ENCODE assay signal across 15 cellular contexts in the genomic region with DNA sequence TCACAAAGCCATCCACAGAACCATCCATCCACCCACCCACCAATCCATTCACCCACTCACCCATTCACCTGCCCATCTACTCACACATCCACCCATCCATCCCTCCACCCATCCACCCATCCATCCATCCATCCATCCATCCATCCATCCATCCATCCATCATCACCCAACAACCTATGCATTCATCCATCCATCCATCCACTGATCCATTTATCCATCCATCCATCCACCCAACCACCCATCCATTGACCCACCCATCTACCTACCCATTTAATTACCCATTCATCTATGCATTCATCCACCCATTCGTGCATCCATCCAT. TPM values are rescaled to one million over a fixed set of nuclear protein-coding genes. Genes with fewer than 3 reads are reported as not detected.
DNase-seq lines count a peak whose midpoint lies in the region; ATAC-seq, FAIRE-seq and TF ChIP-seq lines count a peak whose summit lies in the region.
"Had no signal": no experiment of that assay in that cellular context is flagged by ENCODE, and none has a peak within 500 bp of the region (broad histone marks: within the 10 kb centered on the region; RNA-seq: fewer than 3 reads in every experiment).

No MANE protein-coding gene starts in this region.

- CTCF ChIA-PET in HCT116 (lab: Charles Lee) = interaction anchor here (2.8 kb wide), 1 partner anchor 160 kb away, joined by 23 read pairs; no protein-coding TSS in a partner anchor
- CTCF ChIA-PET in activated naive CD4-positive, alpha-beta T cell treated with anti-CD3 and anti-CD28 coated beads for 36 hours (lab: Charles Lee) = interaction anchor here (1.6 kb wide), 1 partner anchor 11 kb away, joined by 4 read pairs; no protein-coding TSS in a partner anchor

- H3K4me3 ChIP-seq in HCT116 (replicated peaks in 1 of 2; ENCODE audit: low read depth in 1 of 2, low read length in 2 of 2) (no peak overlapping the region), RWPE2 (ENCODE audit: severe bottlenecking) (no peak overlapping the region), uterus (no peak overlapping the region)
- H3K4me3 ChIP-seq: GM23338 had no signal

- DNase-seq in GM12891 (ENCODE audit: insufficient read length, low spot score) (no peak), HCT116 (ENCODE audit: low read depth, low spot score) (no peak), RWPE2 (ENCODE audit: low spot score) (no peak), uterus (no peak)
- no peak for DNase-seq in activated naive CD4-positive, alpha-beta T cell treated with anti-CD3 and anti-CD28 coated beads for 36 hours
- DNase-seq: CD4-positive, CD25-positive, alpha-beta regulatory T cell; CD8-positive, alpha-beta memory T cell had no signal

- H3K4me3 Mint-ChIP-seq in nephron = no peak overlapping the region
- H3K4me3 Mint-ChIP-seq in activated naive CD4-positive, alpha-beta T cell treated with anti-CD3 and anti-CD28 coated beads for 36 hours = no peak overlapping the region
- H3K4me3 Mint-ChIP-seq: CD4-positive, CD25-positive, alpha-beta regulatory T cell; CD8-positive, alpha-beta memory T cell; GM23338 had no signal

- RAD21 ChIA-PET in HCT116 (lab: Charles Lee; ENCODE audit: low non-redundant PET in 1 of 2, low total read pairs in 2 of 2, uncharacterized antibody in 2 of 2, unreplicated experiment in 2 of 2) = interaction anchor here in 1 of 2 experiments (0.9 kb wide), 1 partner anchor 160 kb away, joined by 3 read pairs; no protein-coding TSS in a partner anchor

- no peak overlapping the region for H3K9ac ChIP-seq in HCT116 (ENCODE audit: low read length)

- H3K4me2 ChIP-seq in HCT116 (ENCODE audit: low read length) = no peak overlapping the region
- H3K4me2 ChIP-seq: GM23338 had no signal

- H3K9me3 Mint-ChIP-seq in nephron = no peaks in the 10 kb centered on the region
- no peaks in the 10 kb centered on the region for H3K9me3 Mint-ChIP-seq in activated naive CD4-positive, alpha-beta T cell treated with anti-CD3 and anti-CD28 coated beads for 36 hours
- H3K9me3 Mint-ChIP-seq: CD8-positive, alpha-beta memory T cell; GM23338 had no signal

- no TSS peak for BruUV-seq in HCT116 (replicated peaks; lab: Mats Ljungman, UMichigan)

- peak overlapping the region in 2 of 3 experiments; percentile 19 to 45 for H3K27ac Mint-ChIP-seq in nephron
- no peak overlapping the region for H3K27ac Mint-ChIP-seq in activated naive CD4-positive, alpha-beta T cell treated with anti-CD3 and anti-CD28 coated beads for 36 hours
- H3K27ac Mint-ChIP-seq: CD4-positive, CD25-positive, alpha-beta regulatory T cell; CD8-positive, alpha-beta memory T cell; GM23338 had no signal

- peak; percentile 16 for FAIRE-seq in GM12891 (lab: Jason Lieb, UNC)
- FAIRE-seq: A204.1, GM12892, GM18507, HepG2 had no signal

- H3K9me3 ChIP-seq in HCT116 (ENCODE audit: control insufficient read depth in 1 of 2, insufficient read depth in 1 of 2, low read depth in 1 of 2, low read length in 2 of 2) (no peaks in the 10 kb centered on the region), RWPE2 (ENCODE audit: severe bottlenecking) (no peaks in the 10 kb centered on the region), uterus (no peaks in the 10 kb centered on the region)
- H3K9me3 ChIP-seq: BE2C had no signal

- no peak for TF ChIP-seq RAD21 in HCT116 (IDR thresholded peaks at IDR 0.05; ENCODE audit: low read depth)

- TF ChIP-seq CTCF in HCT116 (IDR thresholded peaks at IDR 0.05 in 2 of 3, conservative IDR thresholded peaks at IDR 0.05 in 1 of 3; ENCODE audit: borderline replicate concordance in 1 of 3, insufficient read depth in 1 of 3, low read depth in 2 of 3, low read length in 2 of 3) (no peak), RWPE2 (IDR thresholded peaks at IDR 0.05; ENCODE audit: poor library complexity, severe bottlenecking) (peak; percentile 20), nephron (IDR thresholded peaks at IDR 0.05; ENCODE audit: unreplicated experiment in 3 of 3) (no peak), uterus (IDR thresholded peaks at IDR 0.05) (no peak)

- H3K36me3 ChIP-seq in HCT116 (ENCODE audit: control insufficient read depth in 1 of 2, insufficient read depth in 2 of 2, low read length in 2 of 2) = no peaks in the 10 kb centered on the region
- H3K36me3 ChIP-seq in RWPE2 (ENCODE audit: low read depth) = no peaks in the 10 kb centered on the region
- no peaks in the 10 kb centered on the region for H3K36me3 ChIP-seq in uterus
- H3K36me3 ChIP-seq: BE2C had no signal

- peaks cover 18% of the 10 kb centered on the region for H3K4me1 Mint-ChIP-seq in nephron
- H3K4me1 Mint-ChIP-seq in activated naive CD4-positive, alpha-beta T cell treated with anti-CD3 and anti-CD28 coated beads for 36 hours (ENCODE audit: low read depth) = no peaks in the 10 kb centered on the region
- H3K4me1 Mint-ChIP-seq: CD4-positive, CD25-positive, alpha-beta regulatory T cell; CD8-positive, alpha-beta memory T cell had no signal

- peaks cover 12% of the 10 kb centered on the region for H3K27me3 Mint-ChIP-seq in nephron (ENCODE audit: low read depth)
- no peaks in the 10 kb centered on the region for H3K27me3 Mint-ChIP-seq in activated naive CD4-positive, alpha-beta T cell treated with anti-CD3 and anti-CD28 coated beads for 36 hours (ENCODE audit: low read depth)

- intact Hi-C loops in HCT116 (cut with micrococcal nuclease) = loop anchor here (1.0 kb wide), 4 partner anchors 113 to 535 kb away; no protein-coding TSS in a partner anchor
- intact Hi-C loops in activated naive CD4-positive, alpha-beta T cell treated with anti-CD3 and anti-CD28 coated beads for 36 hours (cut with micrococcal nuclease) = loop anchor here (1.0 to 10.0 kb wide), 2 partner anchors 160 to 528 kb away; no protein-coding TSS in a partner anchor
- intact Hi-C loops in uterus (cut with DNase I; ENCODE audit: low total_unique reads) = loop anchor here (5.0 kb wide), 1 partner anchor 156 kb away; no protein-coding TSS in a partner anchor

- TF ChIP-seq POLR2A in GM12891 (IDR thresholded peaks at IDR 0.05; ENCODE audit: low read depth, low read length) (no peak), HCT116 (IDR thresholded peaks at IDR 0.05; ENCODE audit: borderline replicate concordance, extremely low read depth, insufficient read depth, insufficient read length) (no peak), uterus (IDR thresholded peaks at IDR 0.05) (no peak)

- H3K36me3 Mint-ChIP-seq in nephron (ENCODE audit: low read depth) = no peaks in the 10 kb centered on the region
- H3K36me3 Mint-ChIP-seq in activated naive CD4-positive, alpha-beta T cell treated with anti-CD3 and anti-CD28 coated beads for 36 hours (ENCODE audit: low read depth) = no peaks in the 10 kb centered on the region
- H3K36me3 Mint-ChIP-seq: CD4-positive, CD25-positive, alpha-beta regulatory T cell; CD8-positive, alpha-beta memory T cell had no signal

- H3K27me3 ChIP-seq in HCT116 (ENCODE audit: insufficient read depth, low read length) (no peaks in the 10 kb centered on the region), RWPE2 (ENCODE audit: insufficient read depth, poor library complexity, severe bottlenecking) (no peaks in the 10 kb centered on the region), uterus (no peaks in the 10 kb centered on the region)
- H3K27me3 ChIP-seq: BE2C had no signal

- ATAC-seq in HCT116 (peak; percentile 34), RWPE2 (ENCODE audit: low read depth) (no peak)

- no peaks in the 10 kb centered on the region for H3K9me2 ChIP-seq in HCT116 (ENCODE audit: insufficient read depth)

- H3K79me2 ChIP-seq in HCT116 (ENCODE audit: insufficient read depth, low read length) = no peaks in the 10 kb centered on the region

- H3K4me1 ChIP-seq in HCT116 (ENCODE audit: control insufficient read depth in 1 of 2, insufficient read depth in 2 of 2, low read length in 2 of 2) (no peaks in the 10 kb centered on the region), RWPE2 (ENCODE audit: insufficient read depth, poor library complexity, severe bottlenecking) (no peaks in the 10 kb centered on the region), uterus (no peaks in the 10 kb centered on the region)

- POLR2A ChIA-PET in HCT116 (lab: Charles Lee) = no interaction called here

- no peak overlapping the region for H3K27ac ChIP-seq in HCT116 (ENCODE audit: low read depth, low read length)
- no peak overlapping the region for H3K27ac ChIP-seq in RWPE2 (ENCODE audit: poor library complexity, severe bottlenecking)
- no peak overlapping the region for H3K27ac ChIP-seq in uterus

- H4K20me1 ChIP-seq in HCT116 (ENCODE audit: insufficient read depth) = no peaks in the 10 kb centered on the region

- H2AFZ ChIP-seq in HCT116 (ENCODE audit: low read depth, low read length, poor library complexity, severe bottlenecking) = no peak overlapping the region
- H2AFZ ChIP-seq: GM23338 had no signal

TF ChIP-seq in GM12891, 5 proteins besides CTCF, POLR2A, EP300 and RAD21:
- TF ChIP-seq POU2F2 (IDR thresholded peaks at IDR 0.05; ENCODE audit: low read depth, low read length) = no peak
TF ChIP-seq in GM12891: peak in this region for 0.

TF ChIP-seq in HCT116, 20 proteins besides CTCF, POLR2A, EP300 and RAD21:
- no peak for TF ChIP-seq CBX3 (IDR thresholded peaks at IDR 0.05; ENCODE audit: low read depth)
- TF ChIP-seq ELF1 (IDR thresholded peaks at IDR 0.05; ENCODE audit: borderline replicate concordance, low read depth) = no peak
- TF ChIP-seq, protein P1, sequence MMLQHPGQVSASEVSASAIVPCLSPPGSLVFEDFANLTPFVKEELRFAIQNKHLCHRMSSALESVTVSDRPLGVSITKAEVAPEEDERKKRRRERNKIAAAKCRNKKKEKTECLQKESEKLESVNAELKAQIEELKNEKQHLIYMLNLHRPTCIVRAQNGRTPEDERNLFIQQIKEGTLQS (IDR thresholded peaks at IDR 0.05) = no peak
- TF ChIP-seq SIN3A (IDR thresholded peaks at IDR 0.05; ENCODE audit: low read depth) = no peak
- no peak for TF ChIP-seq POLR2AphosphoS5 (IDR thresholded peaks at IDR 0.05; ENCODE audit: low read depth, low read length)
TF ChIP-seq in HCT116: peak in this region for 0.

RNA-seq across cellular contexts. Expression of a gene that starts 5.4 kb away (rescaled TPM):
- not detected for polyA plus RNA-seq in GM12891 (2012; ENCODE audit: low read depth, missing spikeins)
- total RNA-seq in HCT116 (2021; ENCODE audit: unreplicated experiment) (1.1 TPM), uterus (1 to 10 TPM in 1 of 4 donors, not detected in 3; 1.1 TPM)
- polyA plus RNA-seq in HCT116 (2012) = 0.81 and 0.85 TPM in 2 replicates
- total RNA-seq in activated naive CD4-positive, alpha-beta T cell treated with anti-CD3 and anti-CD28 coated beads for 36 hours = not detected
- total RNA-seq: CD4-positive, CD25-positive, alpha-beta regulatory T cell; CD8-positive, alpha-beta memory T cell; GM23338; H7; HepG2 had no signal
- polyA plus RNA-seq: CD8-positive, alpha-beta memory T cell; GM23338; HepG2 had no signal

RNA-seq across cellular contexts. Expression of a gene that starts 24.1 kb away (rescaled TPM):
- polyA plus RNA-seq in GM12891 (2012; ENCODE audit: low read depth, missing spikeins) = 0.41 TPM
- 30.4 TPM for total RNA-seq in HCT116 (2021; ENCODE audit: unreplicated experiment)
- 36.9 and 40.2 TPM in 2 replicates for polyA plus RNA-seq in HCT116 (2012)
- total RNA-seq in activated naive CD4-positive, alpha-beta T cell treated with anti-CD3 and anti-CD28 coated beads for 36 hours = 1 to 10 TPM; 1.7 to 2.2 TPM
- total RNA-seq in uterus = 1 to 10 TPM in 3 of 4 donors, not detected in 1; 1.5 to 9.3 (median 2.8) TPM
- total RNA-seq: CD8-positive, alpha-beta memory T cell had no signal
- polyA plus RNA-seq: CD8-positive, alpha-beta memory T cell had no signal

RNA-seq across cellular contexts. Expression of a gene that starts 35.6 kb away (rescaled TPM):
- 0.05 TPM for polyA plus RNA-seq in GM12891 (2012; ENCODE audit: low read depth, missing spikeins)
- total RNA-seq in HCT116 (2021; ENCODE audit: unreplicated experiment) (234 TPM), uterus (10 to 100 TPM in 1 of 4 donors, 1 to 10 TPM in 2, under 1 TPM in 1; 0.77 to 55.7 (median 4.5) TPM)
- 401 and 646 TPM in 2 replicates for polyA plus RNA-seq in HCT116 (2012)
- total RNA-seq in activated naive CD4-positive, alpha-beta T cell treated with anti-CD3 and anti-CD28 coated beads for 36 hours = under 1 TPM; 0.10 to 0.25 TPM
- polyA plus RNA-seq: CD8-positive, alpha-beta memory T cell had no signal
